In genomic region chr19:13833330-13834265, GRCh38 we compare ENCODE assay signal across 8 cellular contexts. TPM values are rescaled to one million over a fixed set of nuclear protein-coding genes. Genes with fewer than 3 reads are reported as not detected.
A peak's percentile ranks its signal among the peaks of the same experiment; 100 is the strongest.
DNase-seq lines count a peak whose midpoint lies in the region; ATAC-seq and TF ChIP-seq lines count a peak whose summit lies in the region.

No MANE protein-coding gene starts in this region.

- POLR2A ChIA-PET in AG04450 (lab: Yijun Ruan, JAX), result interaction anchor here (0.6 to 1.2 kb wide), 4 partner anchors 29 to 688 kb away, joined by 3 to 8 read pairs (median 4); partner anchors contain the start of gene C19orf53
- POLR2A ChIA-PET in activated CD4-positive, alpha-beta memory T cell treated with anti-CD3 and anti-CD28 coated beads for 36 hours (lab: Charles Lee), result interaction anchor here (0.7 to 1.5 kb wide), 3 partner anchors 13 to 46 kb away, joined by 3 to 9 read pairs (median 4); no protein-coding TSS in a partner anchor

- peaks cover 38% of the 10 kb centered on the region for H3K4me1 Mint-ChIP-seq in activated CD4-positive, alpha-beta memory T cell treated with anti-CD3 and anti-CD28 coated beads for 36 hours (ENCODE audit: low read depth)

- peaks cover 0 to 19% of the 10 kb centered on the region in 2 donors for H3K4me1 ChIP-seq in lung (ENCODE audit: control insufficient read depth in 2 of 2, insufficient read depth in 2 of 2, low read length in 2 of 2)

- H3K9me3 ChIP-seq in AG04450 (ENCODE audit: control insufficient read depth, insufficient read depth, low read length) (peaks cover 14% of the 10 kb centered on the region; the same call in 1 of the 2 replicates), lung (ENCODE audit: control insufficient read depth in 2 of 2, insufficient read depth in 1 of 2, low read length in 1 of 2) (peaks cover 0 to 3% of the 10 kb centered on the region in 2 donors)

- DNase-seq in AG04450 (ENCODE audit: low read depth, low spot score), result peak; percentile 53
- DNase-seq in NCI-H524 treated with DMSO at 0.1 percent for 48 hours (lab: John Stamatoyannopoulos, UW), result peak; percentile 35
- peak; percentile 97 for DNase-seq in activated CD4-positive, alpha-beta memory T cell treated with anti-CD3 and anti-CD28 coated beads for 36 hours
- peak; percentile 95 for DNase-seq in ecto neural progenitor cell (ENCODE audit: low spot score)
- peak; percentile 96 for DNase-seq in lung (ENCODE audit: low spot score)
- DNase-seq in stimulated activated CD4-positive, alpha-beta T cell treated with anti-CD3 and anti-CD28 coated beads, TNF-alpha, amount 100 ng/mL, for 48 hours (ENCODE audit: low read depth in 3 of 3), result peak; percentile 88 to 96 (median 88)

- CTCF ChIA-PET in AG04450 (lab: Charles Lee), result interaction anchor here (0.9 kb wide), 1 partner anchor 36 kb away, joined by 3 read pairs; no protein-coding TSS in a partner anchor
- CTCF ChIA-PET in activated CD4-positive, alpha-beta memory T cell treated with anti-CD3 and anti-CD28 coated beads for 36 hours (lab: Charles Lee), result interaction anchor here (1.0 to 4.4 kb wide), 5 partner anchors 14 to 36 kb away, joined by 3 to 49 read pairs (median 4); no protein-coding TSS in a partner anchor

- peaks cover 33% of the 10 kb centered on the region for H3K36me3 Mint-ChIP-seq in activated CD4-positive, alpha-beta memory T cell treated with anti-CD3 and anti-CD28 coated beads for 36 hours

- 4 to 7% methylated on average over 59 of the region's 59 CpGs for WGBS in lung, 2 donors

- H3K4me3 ChIP-seq in AG04450 (ENCODE audit: low read depth, low read length), result peak overlapping the region; percentile 27
- no peak overlapping the region for H3K4me3 ChIP-seq in lung

- peak; percentile 63 for ATAC-seq in GM18873 (IDR thresholded peaks at IDR 0.05; ENCODE audit: low FRiP score, unreplicated experiment)
- peak; percentile 67 for ATAC-seq in HG03139 (IDR thresholded peaks at IDR 0.05; ENCODE audit: unreplicated experiment)
- ATAC-seq in lung (ENCODE audit: insufficient read depth, low FRiP score), result peak; percentile 91

- peak overlapping the region; percentile 90 for H3K27ac Mint-ChIP-seq in activated CD4-positive, alpha-beta memory T cell treated with anti-CD3 and anti-CD28 coated beads for 36 hours

- H3K4me3 Mint-ChIP-seq in activated CD4-positive, alpha-beta memory T cell treated with anti-CD3 and anti-CD28 coated beads for 36 hours, result peak overlapping the region; percentile 78

- H3K27ac ChIP-seq in AG04450 (ENCODE audit: low read depth, low read length) (peak overlapping the region; percentile 75), lung (ENCODE audit: low read depth in 1 of 2, low read length in 1 of 2) (peak overlapping the region; percentile 45 to 71)

- intact Hi-C loops in activated CD4-positive, alpha-beta memory T cell treated with anti-CD3 and anti-CD28 coated beads for 36 hours (cut with micrococcal nuclease), result no loop called here

- no peaks in the 10 kb centered on the region for H3K27me3 Mint-ChIP-seq in activated CD4-positive, alpha-beta memory T cell treated with anti-CD3 and anti-CD28 coated beads for 36 hours

- no peaks in the 10 kb centered on the region for H3K9me3 Mint-ChIP-seq in activated CD4-positive, alpha-beta memory T cell treated with anti-CD3 and anti-CD28 coated beads for 36 hours

- H3K36me3 ChIP-seq in lung (ENCODE audit: control insufficient read depth in 2 of 2, insufficient read depth in 2 of 2, low read length in 2 of 2), result peaks cover 0 to 38% of the 10 kb centered on the region in 2 donors

- H3K27me3 ChIP-seq in AG04450 (ENCODE audit: control insufficient read depth, insufficient read depth, low read length), result no peaks in the 10 kb centered on the region
- H3K27me3 ChIP-seq in lung (ENCODE audit: control insufficient read depth, insufficient read depth), result no peaks in the 10 kb centered on the region

- TF ChIP-seq CTCF in AG04450 (IDR thresholded peaks at IDR 0.05; ENCODE audit: low read depth, low read length), result peak; percentile 44
- TF ChIP-seq CTCF in lung (IDR thresholded peaks at IDR 0.05; ENCODE audit: control extremely low read depth, extremely low read depth), result peak; percentile 2

RNA-seq across cellular contexts. Expression of gene ZSWIM4, which starts 38.4 kb away (rescaled TPM):
- 2.3 and 3.4 TPM in 2 replicates for polyA plus RNA-seq in AG04450 (2011; rRNA removed)
- 3.6 and 5.0 TPM in 2 replicates for polyA minus RNA-seq in AG04450 (2011; rRNA and poly(A)+ RNA removed)
- 10 to 100 TPM in 1 of 2 experiments, 1 to 10 TPM in 1; 9.2 to 10.2 TPM for total RNA-seq in activated CD4-positive, alpha-beta memory T cell treated with anti-CD3 and anti-CD28 coated beads for 36 hours
- total RNA-seq in lung, result 10 to 100 TPM in 1 of 2 donors, 1 to 10 TPM in 1; 7.6 to 10.5 TPM
- polyA plus RNA-seq in lung, result 10 to 100 TPM in 1 of 2 donors, 1 to 10 TPM in 1; 3.7 to 10.0 TPM

RNA-seq across cellular contexts. Expression of gene NANOS3, which starts 43.3 kb away (rescaled TPM):
- polyA plus RNA-seq in AG04450 (2011; rRNA removed) (0.36 and 0.37 TPM in 2 replicates), lung (under 1 TPM; 0.81 to 0.82 TPM)
- polyA minus RNA-seq in AG04450 (2011; rRNA and poly(A)+ RNA removed), result not detected in 2 replicates
- total RNA-seq in activated CD4-positive, alpha-beta memory T cell treated with anti-CD3 and anti-CD28 coated beads for 36 hours, result 1 to 10 TPM; 1.1 to 2.7 TPM
- 1 to 10 TPM in 1 of 2 donors, not detected in 1; 1.5 TPM for total RNA-seq in lung

RNA-seq across cellular contexts. Expression of gene C19orf53, which starts 59.3 kb away (rescaled TPM):
- polyA plus RNA-seq in AG04450 (2011; rRNA removed) (145 and 213 TPM in 2 replicates), lung (100 to 1,000 TPM; 157 to 251 TPM)
- 118 and 136 TPM in 2 replicates for polyA minus RNA-seq in AG04450 (2011; rRNA and poly(A)+ RNA removed)
- 100 to 1,000 TPM; 124 to 142 TPM for total RNA-seq in activated CD4-positive, alpha-beta memory T cell treated with anti-CD3 and anti-CD28 coated beads for 36 hours
- 10 to 100 TPM; 62.6 to 65.8 TPM for total RNA-seq in lung

Comparison
In these comparisons a context has a peak if more than half of its experiments do, and no peak if none do; other contexts are left out.
1. DNase-seq: peak in every context shown above with its lines; median percentile 97 in activated CD4-positive, alpha-beta memory T cell treated with anti-CD3 and anti-CD28 coated beads for 36 hours; 96 in lung; 95 in ecto neural progenitor cell; 88 in stimulated activated CD4-positive, alpha-beta T cell treated with anti-CD3 and anti-CD28 coated beads, TNF-alpha, amount 100 ng/mL, for 48 hours; 53 in AG04450; 35 in NCI-H524 treated with DMSO at 0.1 percent for 48 hours.